20 cellular contexts compared by ENCODE assay signal in the genomic region with DNA sequence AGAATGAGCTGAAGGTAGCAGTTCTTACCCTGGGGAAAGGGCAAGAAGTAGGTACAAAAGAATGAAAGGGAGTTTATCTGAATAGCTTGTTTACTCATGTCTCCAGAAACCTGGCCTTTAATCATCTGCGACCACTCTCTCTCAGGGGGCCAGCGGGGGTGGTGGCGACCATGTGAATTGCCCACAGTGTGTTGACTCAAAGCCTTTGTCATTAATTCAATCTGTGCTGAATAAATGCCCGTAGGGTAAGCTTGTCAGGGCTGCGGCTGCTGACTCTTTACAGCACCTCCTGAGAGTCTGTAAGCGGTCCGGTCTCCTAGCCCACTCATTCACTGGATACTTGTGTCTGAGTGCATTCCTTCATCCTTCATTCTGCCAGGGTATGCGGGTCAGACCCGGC.
DNase-seq lines count a peak whose midpoint lies in the region; ATAC-seq and TF ChIP-seq lines count a peak whose summit lies in the region.
"Had no signal": no experiment of that assay in that cellular context is flagged by ENCODE, and none has a peak within 500 bp of the region (broad histone marks: within the 10 kb centered on the region; RNA-seq: fewer than 3 reads in every experiment).

No MANE protein-coding gene starts in this region.

- TF ChIP-seq EP300 in esophagus muscularis mucosa (IDR thresholded peaks at IDR 0.05): no peak

- H3K36me3 ChIP-seq in body of pancreas (replicated peaks in 1 of 2; ENCODE audit: insufficient read depth in 1 of 2, low read depth in 2 of 2): no peaks in the 10 kb centered on the region
- H3K36me3 ChIP-seq in esophagus muscularis mucosa: no peaks in the 10 kb centered on the region
- H3K36me3 ChIP-seq: BLaER1 had no signal

- no peak overlapping the region for H3K4me3 Mint-ChIP-seq in progenitor cell of endocrine pancreas (ENCODE audit: low read depth)
- H3K4me3 Mint-ChIP-seq: CD4-positive, alpha-beta T cell; IgD-negative memory B cell had no signal

- H3K36me3 Mint-ChIP-seq in progenitor cell of endocrine pancreas (ENCODE audit: insufficient read depth): no peaks in the 10 kb centered on the region
- H3K36me3 Mint-ChIP-seq: IgD-negative memory B cell had no signal

- peaks cover 24% of the 10 kb centered on the region for H3K27me3 Mint-ChIP-seq in progenitor cell of endocrine pancreas
- H3K27me3 Mint-ChIP-seq: CD4-positive, alpha-beta T cell; IgD-negative memory B cell had no signal

- H3K4me1 Mint-ChIP-seq in progenitor cell of endocrine pancreas (ENCODE audit: low read depth): peaks cover 9% of the 10 kb centered on the region
- H3K4me1 Mint-ChIP-seq: IgD-negative memory B cell had no signal

- intact Hi-C loops in body of pancreas (cut with DNase I) (no loop called here), esophagus muscularis mucosa (cut with DNase I) (no loop called here)

- H3K27ac ChIP-seq in body of pancreas: no peak overlapping the region
- H3K27ac ChIP-seq in esophagus muscularis mucosa (replicated peaks in 1 of 4): no peak overlapping the region
- H3K27ac ChIP-seq: BLaER1 had no signal

- H3K9me3 ChIP-seq in body of pancreas: peaks cover 0 to 3% (median 0%) of the 10 kb centered on the region in 3 donors
- peaks cover 0 to 5% (median 0%) of the 10 kb centered on the region in 4 donors for H3K9me3 ChIP-seq in esophagus muscularis mucosa

- no peaks in the 10 kb centered on the region for H3K27me3 ChIP-seq in body of pancreas
- H3K27me3 ChIP-seq in esophagus muscularis mucosa: no peaks in the 10 kb centered on the region
- H3K27me3 ChIP-seq: BLaER1 had no signal

- no peak overlapping the region for H3K4me3 ChIP-seq in body of pancreas
- no peak overlapping the region for H3K4me3 ChIP-seq in esophagus muscularis mucosa
- H3K4me3 ChIP-seq: BLaER1, GM12878 had no signal

- H3K4me1 ChIP-seq in body of pancreas (no peaks in the 10 kb centered on the region), esophagus muscularis mucosa (no peaks in the 10 kb centered on the region)
- H3K4me1 ChIP-seq: BLaER1 had no signal

- TF ChIP-seq POLR2A in body of pancreas (IDR thresholded peaks at IDR 0.05) (no peak), esophagus muscularis mucosa (IDR thresholded peaks at IDR 0.05; ENCODE audit: low read depth) (no peak)

- ATAC-seq in body of pancreas: no peak
- ATAC-seq: GM12878, HCT116 had no signal

- 38 to 51% methylated on average over 8 to 9 of the region's 9 CpGs for WGBS in body of pancreas, 2 donors
- WGBS in esophagus muscularis mucosa: 83% methylated on average over 9 of the region's 9 CpGs

- H3K27ac Mint-ChIP-seq in progenitor cell of endocrine pancreas: peak overlapping the region; percentile 49
- H3K27ac Mint-ChIP-seq: CD4-positive, alpha-beta T cell; IgD-negative memory B cell had no signal

- peak; percentile 53 for DNase-seq in NCI-H69 (lab: John Stamatoyannopoulos, UW)
- DNase-seq in astrocyte of the hippocampus (ENCODE audit: low read depth, low spot score): peak; percentile 1
- DNase-seq in iPS-NIHi7 (ENCODE audit: extremely low spot score): peak; percentile 11
- peak; percentile 22 for DNase-seq in progenitor cell of endocrine pancreas (ENCODE audit: low spot score, unreplicated experiment)
- no peak for DNase-seq in body of pancreas
- no peak for DNase-seq in stimulated activated naive CD4-positive, alpha-beta T cell treated with Interleukin-2 at 50 U/mL for 16 hours (lab: John Stamatoyannopoulos, UW)
- DNase-seq in esophagus muscularis mucosa (ENCODE audit: extremely low spot score): no peak
- DNase-seq: CD4-positive, alpha-beta T cell; COR-L47; DMS79; NCI-H1105; NCI-H146; NCI-H2029; NCI-H226; NCI-H510A treated with DMSO at 0.1 percent for 48 hours; SHP77 had no signal

- H3K9me3 Mint-ChIP-seq in progenitor cell of endocrine pancreas (ENCODE audit: low read depth): peaks cover 10% of the 10 kb centered on the region

- no peak for TF ChIP-seq CTCF in progenitor cell of endocrine pancreas (IDR thresholded peaks at IDR 0.05; ENCODE audit: unreplicated experiment)
- no peak for TF ChIP-seq CTCF in body of pancreas (IDR thresholded peaks at IDR 0.05)
- no peak for TF ChIP-seq CTCF in esophagus muscularis mucosa (IDR thresholded peaks at IDR 0.05)

Comparison
In these comparisons a context has a peak if more than half of its experiments do, and no peak if none do; other contexts are left out.
1. DNase-seq: peak in NCI-H69 (single experiment), astrocyte of the hippocampus (single experiment), iPS-NIHi7 (single experiment) and progenitor cell of endocrine pancreas (single experiment); none in body of pancreas (0 of 4), stimulated activated naive CD4-positive, alpha-beta T cell treated with Interleukin-2 at 50 U/mL for 16 hours (single experiment) and esophagus muscularis mucosa (single experiment).